8 cellular contexts compared by ENCODE assay signal in genomic region chr6:7139835-7140470, GRCh38. TPM values are rescaled to one million over a fixed set of nuclear protein-coding genes. Genes with fewer than 3 reads are reported as not detected.
A peak's percentile ranks its signal among the peaks of the same experiment; 100 is the strongest.
DNase-seq lines count a peak whose midpoint lies in the region; ATAC-seq and TF ChIP-seq lines count a peak whose summit lies in the region.

No MANE protein-coding gene starts in this region.

- ATAC-seq in HG03097 (IDR thresholded peaks at IDR 0.05; ENCODE audit: low FRiP score, unreplicated experiment) (no peak), HG02981 (IDR thresholded peaks at IDR 0.05; ENCODE audit: unreplicated experiment) (no peak)

- H3K27ac ChIP-seq in OCI-LY1 (ENCODE audit: low read depth, low read length, poor library complexity, severe bottlenecking) (no peak overlapping the region), epithelial cell of prostate (peak overlapping the region; percentile 79), prostate gland (peak overlapping the region; percentile 97), WERI-Rb-1 (no peak overlapping the region)

- no peak overlapping the region for H2AFZ ChIP-seq in OCI-LY1 (ENCODE audit: low read length)

- no peaks in the 10 kb centered on the region for H3K36me3 ChIP-seq in OCI-LY1 (ENCODE audit: insufficient read depth, low read length)
- no peaks in the 10 kb centered on the region for H3K36me3 ChIP-seq in prostate gland
- no peaks in the 10 kb centered on the region for H3K36me3 ChIP-seq in WERI-Rb-1

- H3K9me2 ChIP-seq in OCI-LY1 (ENCODE audit: low read depth, low read length), result no peaks in the 10 kb centered on the region

- peak overlapping the region; percentile 89; the same call in 1 of the 2 replicates for H3K4me2 ChIP-seq in OCI-LY1 (ENCODE audit: low read length)

- 0 out of 2 replicates have a peak, but pooled peaks cover 7% of the 10 kb centered on the region for H3K79me2 ChIP-seq in OCI-LY1 (ENCODE audit: insufficient read depth, low read length)

- H3F3A ChIP-seq in OCI-LY1 (ENCODE audit: insufficient read depth, low read length), result no peaks in the 10 kb centered on the region

- intact Hi-C loops in prostate gland (cut with DNase I), result loop anchor here (2.0 kb wide), 1 partner anchor 31 kb away; no protein-coding TSS in a partner anchor

- TF ChIP-seq CTCF in OCI-LY1 (IDR thresholded peaks at IDR 0.05; ENCODE audit: low read length) (no peak), prostate gland (IDR thresholded peaks at IDR 0.05) (no peak), WERI-Rb-1 (IDR thresholded peaks at IDR 0.05; ENCODE audit: low read depth, low read length) (no peak)

- H4K20me1 ChIP-seq in OCI-LY1 (ENCODE audit: insufficient read depth, low read length), result 0 out of 2 replicates have a peak, but pooled peaks cover 5% of the 10 kb centered on the region

- TF ChIP-seq POLR2A in prostate gland (IDR thresholded peaks at IDR 0.05), result no peak

- DNase-seq in GF-D8 (lab: John Stamatoyannopoulos, UW) (peak; percentile 13), epithelial cell of prostate (ENCODE audit: low read depth, low spot score) (no peak), prostate gland (ENCODE audit: low spot score) (no peak), WERI-Rb-1 (no peak), NCI-H2227 treated with DMSO at 0.1 percent for 48 hours (lab: John Stamatoyannopoulos, UW) (no peak)

- H3K9me3 ChIP-seq in OCI-LY1 (ENCODE audit: low read length), result no peaks in the 10 kb centered on the region
- no peaks in the 10 kb centered on the region for H3K9me3 ChIP-seq in prostate gland
- no peaks in the 10 kb centered on the region for H3K9me3 ChIP-seq in WERI-Rb-1 (ENCODE audit: severe bottlenecking)

- H3K9ac ChIP-seq in OCI-LY1 (ENCODE audit: low read length), result peak overlapping the region; percentile 60; the same call in 1 of the 2 replicates

- H3K4me1 ChIP-seq in OCI-LY1 (ENCODE audit: insufficient read depth, low read length, severe bottlenecking) (peaks cover 58% of the 10 kb centered on the region), prostate gland (replicated peaks) (peaks cover 25% of the 10 kb centered on the region)

- peaks cover 5% of the 10 kb centered on the region; the same call in 1 of the 2 replicates for H3K27me3 ChIP-seq in OCI-LY1 (ENCODE audit: insufficient read depth, low read length)
- no peaks in the 10 kb centered on the region for H3K27me3 ChIP-seq in prostate gland (replicated peaks; ENCODE audit: insufficient read depth)
- H3K27me3 ChIP-seq in WERI-Rb-1 (ENCODE audit: insufficient read depth, low read depth, severe bottlenecking), result no peaks in the 10 kb centered on the region

- WGBS in prostate gland, result 50% methylated on average over 7 of the region's 7 CpGs

- H3K4me3 ChIP-seq in OCI-LY1 (ENCODE audit: low read depth, low read length, poor library complexity, severe bottlenecking) (peak overlapping the region; percentile 65), prostate gland (no peak overlapping the region), WERI-Rb-1 (ENCODE audit: low read depth, low read length) (no peak overlapping the region)

RNA-seq across cellular contexts. Expression of gene RREB1, which starts 32.2 kb away (rescaled TPM):
- 10 to 100 TPM; 58.4 to 71.0 TPM for total RNA-seq in prostate gland

Comparison
In these comparisons a context has a peak if more than half of its experiments do, and no peak if none do; other contexts are left out.
1. H3K27ac ChIP-seq: peak in epithelial cell of prostate (single experiment) and prostate gland (2 of 2); none in OCI-LY1 (single experiment) and WERI-Rb-1 (single experiment).